Comparison of ENCODE assay signal across 32 cellular contexts in genomic region chr22:29493636-29494035, GRCh38. TPM values are rescaled to one million over a fixed set of nuclear protein-coding genes. Genes with fewer than 3 reads are reported as not detected.
"Had no signal": no experiment of that assay in that cellular context is flagged by ENCODE, and none has a peak within 500 bp of the region (broad histone marks: within the 10 kb centered on the region; RNA-seq: fewer than 3 reads in every experiment).

No MANE protein-coding gene starts in this region.

- H3K27me3 Mint-ChIP-seq: stimulated activated memory B cell treated with anti-CD40 and anti-IgM and Interleukin-4, amounts not matched to agents 10 μg/mL and 1 μg/mL and 100 μg/mL, for 72 hours; stimulated activated naive B cell treated with anti-CD40 and anti-IgM and Interleukin-4, amounts not matched to agents 10 μg/mL and 1 μg/mL and 100 μg/mL, for 72 hours; stimulated activated naive CD8-positive, alpha-beta T cell treated with anti-CD3 and anti-CD28 coated beads, Interleukin-15, amount 100 ng/mL, for 72 hours; stimulated activated naive CD8-positive, alpha-beta T cell treated with anti-CD3 and anti-CD28 coated beads, Interleukin-15, Interleukin-2, amounts not matched to agents 100 ng/mL and 50 ng/mL, for 24 hours had no signal

- H3K36me3 Mint-ChIP-seq: stimulated activated effector memory CD8-positive, alpha-beta T cell treated with anti-CD3 and anti-CD28 coated beads, Interleukin-12 subunit alpha, Interleukin-12 subunit beta, amount 100 ng/mL, for 72 hours had no signal

- FAIRE-seq: urothelium cell line had no signal

- H3K9me3 ChIP-seq: testis, thoracic aorta, thyroid gland, tibial artery, transverse colon, upper lobe of left lung, upper lobe of right lung, uterus had no signal

- H3K9me3 Mint-ChIP-seq: stimulated activated effector memory CD8-positive, alpha-beta T cell treated with anti-CD3 and anti-CD28 coated beads, Interleukin-12 subunit alpha, Interleukin-12 subunit beta, amount 100 ng/mL, for 72 hours; stimulated activated naive CD8-positive, alpha-beta T cell treated with anti-CD3 and anti-CD28 coated beads, Interleukin-15, Interleukin-2, amounts not matched to agents 100 ng/mL and 50 ng/mL, for 24 hours had no signal

- H3K4me3 Mint-ChIP-seq: stimulated activated effector memory CD8-positive, alpha-beta T cell treated with anti-CD3 and anti-CD28 coated beads, Interleukin-12 subunit alpha, Interleukin-12 subunit beta, amount 100 ng/mL, for 72 hours; stimulated activated memory B cell treated with anti-CD40 and anti-IgM and Interleukin-4, amounts not matched to agents 10 μg/mL and 1 μg/mL and 100 μg/mL, for 72 hours; stimulated activated naive B cell treated with anti-CD40 and anti-IgM and Interleukin-4, amounts not matched to agents 10 μg/mL and 1 μg/mL and 100 μg/mL, for 72 hours; stimulated activated naive CD8-positive, alpha-beta T cell treated with anti-CD3 and anti-CD28 coated beads, Interleukin-15, amount 100 ng/mL, for 72 hours; stimulated activated naive CD8-positive, alpha-beta T cell treated with anti-CD3 and anti-CD28 coated beads, Interleukin-15, Interleukin-2, amounts not matched to agents 100 ng/mL and 50 ng/mL, for 24 hours; type B pancreatic cell had no signal

- H3K27me3 ChIP-seq: stomach, suprapubic skin, testis, thyroid gland, tibial artery, tibial nerve, transverse colon, upper lobe of left lung, upper lobe of right lung, uterus had no signal

- DNase-seq: stimulated activated CD4-positive, alpha-beta T cell treated with anti-CD3 and anti-CD28 coated beads, Interleukin-2, amount 100 ng/mL, for 48 hours; stimulated activated CD4-positive, alpha-beta T cell treated with anti-CD3 and anti-CD28 coated beads, Interleukin-4, amount 100 ng/mL, for 1 hour; stimulated activated CD4-positive, alpha-beta T cell treated with anti-CD3 and anti-CD28 coated beads, Interleukin-4, amount 100 ng/mL, for 24 hours; stimulated activated CD4-positive, alpha-beta T cell treated with anti-CD3 and anti-CD28 coated beads, Interleukin-4, amount 100 ng/mL, for 4 hours; stimulated activated CD8-positive, alpha-beta memory T cell treated with anti-CD3 and anti-CD28 coated beads, Interleukin-4, amount 100 ng/mL, for 48 hours; stimulated activated naive B cell treated with anti-CD40 and anti-IgM and Interleukin-4, amounts not matched to agents 10 μg/mL and 1 μg/mL and 100 μg/mL, for 72 hours; stimulated activated naive CD4-positive, alpha-beta T cell; stimulated activated naive CD4-positive, alpha-beta T cell treated with Interleukin-2 at 50 U/mL for 16 hours; stimulated activated naive CD8-positive, alpha-beta T cell treated with anti-CD3 and anti-CD28 coated beads, Interleukin-15, amount 100 ng/mL, for 72 hours; stimulated activated naive CD8-positive, alpha-beta T cell treated with anti-CD3 and anti-CD28 coated beads, Interleukin-15, Interleukin-2, amounts not matched to agents 100 U/mL and 50 U/mL, for 24 hours; stomach; substantia nigra; testis; thyroid gland; tibial artery; transverse colon; trophoblast cell; upper lobe of left lung; upper lobe of right lung; uterus had no signal

- H3K27ac ChIP-seq: stomach, suprapubic skin, testis, thoracic aorta, thyroid gland, tibial artery, tibial nerve, transverse colon, upper lobe of left lung, upper lobe of right lung, uterus had no signal

- H3K36me3 ChIP-seq: stomach, suprapubic skin, thoracic aorta, thyroid gland, tibial artery, transverse colon, upper lobe of left lung, upper lobe of right lung, uterus had no signal

- H3K4me3 ChIP-seq: stomach, suprapubic skin, testis, thoracic aorta, thyroid gland, tibial artery, tibial nerve, transverse colon, upper lobe of left lung, upper lobe of right lung, uterus had no signal

- H3K4me1 ChIP-seq: stomach, suprapubic skin, testis, thyroid gland, tibial artery, tibial nerve, transverse colon, upper lobe of left lung, upper lobe of right lung, uterus had no signal

- H3K4me1 Mint-ChIP-seq: stimulated activated effector memory CD8-positive, alpha-beta T cell treated with anti-CD3 and anti-CD28 coated beads, Interleukin-12 subunit alpha, Interleukin-12 subunit beta, amount 100 ng/mL, for 72 hours; stimulated activated naive CD8-positive, alpha-beta T cell treated with anti-CD3 and anti-CD28 coated beads, Interleukin-15, amount 100 ng/mL, for 72 hours had no signal

- ATAC-seq: stimulated activated effector memory CD8-positive, alpha-beta T cell treated with anti-CD3 and anti-CD28 coated beads, Interleukin-12 subunit alpha, Interleukin-12 subunit beta, amount 100 ng/mL, for 72 hours; stimulated activated memory B cell treated with anti-CD40 and anti-IgM and Interleukin-4, amounts not matched to agents 10 μg/mL and 1 μg/mL and 100 μg/mL, for 72 hours; stimulated activated naive B cell treated with anti-CD40 and anti-IgM and Interleukin-4, amounts not matched to agents 10 μg/mL and 1 μg/mL and 100 μg/mL, for 72 hours; stimulated activated naive CD8-positive, alpha-beta T cell treated with anti-CD3 and anti-CD28 coated beads, Interleukin-15, amount 100 ng/mL, for 72 hours; stimulated activated naive CD8-positive, alpha-beta T cell treated with anti-CD3 and anti-CD28 coated beads, Interleukin-15, Interleukin-2, amounts not matched to agents 100 U/mL and 50 U/mL, for 24 hours; upper lobe of right lung had no signal

- H3K27ac Mint-ChIP-seq: stimulated activated effector memory CD8-positive, alpha-beta T cell treated with anti-CD3 and anti-CD28 coated beads, Interleukin-12 subunit alpha, Interleukin-12 subunit beta, amount 100 ng/mL, for 72 hours; stimulated activated memory B cell treated with anti-CD40 and anti-IgM and Interleukin-4, amounts not matched to agents 10 μg/mL and 1 μg/mL and 100 μg/mL, for 72 hours; stimulated activated naive B cell treated with anti-CD40 and anti-IgM and Interleukin-4, amounts not matched to agents 10 μg/mL and 1 μg/mL and 100 μg/mL, for 72 hours; stimulated activated naive CD8-positive, alpha-beta T cell treated with anti-CD3 and anti-CD28 coated beads, Interleukin-15, Interleukin-2, amounts not matched to agents 100 ng/mL and 50 ng/mL, for 24 hours; type B pancreatic cell had no signal

RNA-seq across cellular contexts. Expression of gene RFPL1, which starts 55.3 kb away (rescaled TPM):
- total RNA-seq: stomach, subcutaneous adipose tissue, temporal lobe, thoracic aorta, thyroid gland, tibial nerve, transverse colon, upper lobe of left lung, upper lobe of right lung, ureter, urinary bladder, uterus had no signal
- polyA plus RNA-seq: stomach, urinary bladder had no signal
